In genomic region chr22:49735411-49736311, GRCh38 we compare ENCODE assay signal across 11 cellular contexts.
DNase-seq lines count a peak whose midpoint lies in the region; ATAC-seq lines count a peak whose summit lies in the region.
"Had no signal": no experiment of that assay in that cellular context is flagged by ENCODE, and none has a peak within 500 bp of the region (broad histone marks: within the 10 kb centered on the region; RNA-seq: fewer than 3 reads in every experiment).

No MANE protein-coding gene starts in this region.

- H3K4ac ChIP-seq in neuronal stem cell (ENCODE audit: low read length): no peak overlapping the region

- no peak overlapping the region for H2BK15ac ChIP-seq in neuronal stem cell (ENCODE audit: low read length)

- no peak overlapping the region for H2AFZ ChIP-seq in neuronal stem cell (ENCODE audit: low read length)

- H3K27me3 ChIP-seq in adipocyte (replicated peaks; ENCODE audit: control insufficient read depth, insufficient read depth, low read length) (peaks cover 11% of the 10 kb centered on the region), neuronal stem cell (ENCODE audit: control insufficient read depth in 3 of 3, insufficient read depth in 3 of 3, low read depth in 1 of 3, low read length in 3 of 3) (peaks cover 0 to 12% (median 0%) of the 10 kb centered on the region in 3 experiments)

- no CpG with 5 or more reads among the region's 28 CpGs for WGBS in neuronal stem cell (ENCODE audit: extremely low coverage in 2 of 2, insufficient read length in 2 of 2, insufficient replicate concordance in 1 of 2), 2 donors

- H3K9ac ChIP-seq in adipocyte (ENCODE audit: low read length) (no peak overlapping the region), neuronal stem cell (ENCODE audit: low read depth, low read length, poor library complexity) (no peak overlapping the region)

- H2BK120ac ChIP-seq in neuronal stem cell (ENCODE audit: low read depth, low read length): no peak overlapping the region

- peaks cover 16% of the 10 kb centered on the region for H3K4me1 Mint-ChIP-seq in activated CD4-positive, alpha-beta T cell treated with anti-CD3 and anti-CD28 coated beads for 36 hours
- H3K4me1 Mint-ChIP-seq: mesothelial cell of epicardium had no signal

- no peak overlapping the region for H3K4me3 Mint-ChIP-seq in activated CD4-positive, alpha-beta T cell treated with anti-CD3 and anti-CD28 coated beads for 36 hours
- H3K4me3 Mint-ChIP-seq: mesothelial cell of epicardium had no signal

- DNase-seq in activated CD4-positive, alpha-beta T cell treated with anti-CD3 and anti-CD28 coated beads for 36 hours: peak; percentile 45
- no peak for DNase-seq in activated CD4-positive, alpha-beta T cell treated with anti-CD3 and anti-CD28 coated beads for 4 hours
- DNase-seq in LoVo (ENCODE audit: low spot score): peak; percentile 8
- DNase-seq in adipocyte (ENCODE audit: low read depth): peak; percentile 15
- peak; percentile 67 for DNase-seq in neuronal stem cell (ENCODE audit: low spot score)
- DNase-seq in NCI-H128 (lab: John Stamatoyannopoulos, UW; ENCODE audit: unreplicated experiment): no peak
- DNase-seq in germinal center (ENCODE audit: low spot score): no peak
- no peak for DNase-seq in hypothalamus (lab: John Stamatoyannopoulos, UW)
- DNase-seq: right cardiac atrium, SW 1271 had no signal

- H3K27ac ChIP-seq in neuronal stem cell (replicated peaks; ENCODE audit: low read length): no peak overlapping the region

- no peak overlapping the region for H2AK5ac ChIP-seq in neuronal stem cell (ENCODE audit: low read depth, low read length)

- CTCF ChIA-PET in activated CD4-positive, alpha-beta T cell treated with anti-CD3 and anti-CD28 coated beads for 36 hours (lab: Charles Lee): interaction anchor here (0.6 kb wide), 1 partner anchor 100 kb away, joined by 3 read pairs; no protein-coding TSS in a partner anchor

- H3K23ac ChIP-seq in neuronal stem cell (ENCODE audit: low read depth, low read length, poor library complexity): no peak overlapping the region

- ATAC-seq in activated CD4-positive, alpha-beta T cell treated with anti-CD3 and anti-CD28 coated beads for 36 hours: no peak

- no peak overlapping the region for H3K14ac ChIP-seq in neuronal stem cell (ENCODE audit: low read length)

- H2BK12ac ChIP-seq in neuronal stem cell (ENCODE audit: low read length): no peak overlapping the region

- no peak overlapping the region for H3K18ac ChIP-seq in neuronal stem cell (ENCODE audit: low read length)

- no peak overlapping the region for H4K8ac ChIP-seq in neuronal stem cell (ENCODE audit: low read depth, low read length)

- intact Hi-C loops in activated CD4-positive, alpha-beta T cell treated with anti-CD3 and anti-CD28 coated beads for 36 hours (cut with DNase I, micrococcal nuclease): no loop called here

- peaks cover 9% of the 10 kb centered on the region for H3K9me3 Mint-ChIP-seq in activated CD4-positive, alpha-beta T cell treated with anti-CD3 and anti-CD28 coated beads for 36 hours (ENCODE audit: low read depth)

- POLR2A ChIA-PET in activated CD4-positive, alpha-beta T cell treated with anti-CD3 and anti-CD28 coated beads for 36 hours (lab: Charles Lee): interaction anchor here (0.6 kb wide), 1 partner anchor 141 kb away, joined by 3 read pairs; no protein-coding TSS in a partner anchor

- H3K4me1 ChIP-seq in adipocyte (ENCODE audit: control insufficient read depth, insufficient read depth, low read length) (no peaks in the 10 kb centered on the region), neuronal stem cell (ENCODE audit: control insufficient read depth in 2 of 2, insufficient read depth in 1 of 2, low read depth in 1 of 2, low read length in 2 of 2) (no peaks in the 10 kb centered on the region)

- H3K27ac Mint-ChIP-seq in activated CD4-positive, alpha-beta T cell treated with anti-CD3 and anti-CD28 coated beads for 36 hours: no peak overlapping the region
- H3K27ac Mint-ChIP-seq: mesothelial cell of epicardium had no signal

- no peaks in the 10 kb centered on the region for H3K36me3 Mint-ChIP-seq in activated CD4-positive, alpha-beta T cell treated with anti-CD3 and anti-CD28 coated beads for 36 hours (ENCODE audit: low read depth)
- H3K36me3 Mint-ChIP-seq: mesothelial cell of epicardium had no signal

- H3K36me3 ChIP-seq in adipocyte (ENCODE audit: control insufficient read depth, insufficient read depth, low read length, severe bottlenecking): no peaks in the 10 kb centered on the region
- H3K36me3 ChIP-seq in neuronal stem cell (replicated peaks in 1 of 2; ENCODE audit: control insufficient read depth in 2 of 2, insufficient read depth in 2 of 2, low read length in 2 of 2): no peaks in the 10 kb centered on the region

- peaks cover 30% of the 10 kb centered on the region for H3K27me3 Mint-ChIP-seq in activated CD4-positive, alpha-beta T cell treated with anti-CD3 and anti-CD28 coated beads for 36 hours

- H3K4me2 ChIP-seq in neuronal stem cell (ENCODE audit: insufficient read depth, low read length, poor library complexity, severe bottlenecking): no peak overlapping the region

- H3K9me3 ChIP-seq in adipocyte (ENCODE audit: control insufficient read depth, low read length) (peaks cover 8% of the 10 kb centered on the region), neuronal stem cell (replicated peaks in 1 of 2; ENCODE audit: control insufficient read depth in 2 of 2, insufficient read depth in 1 of 2, low read depth in 1 of 2, low read length in 2 of 2) (peaks cover 3 to 6% of the 10 kb centered on the region in 2 donors)

- H2BK5ac ChIP-seq in neuronal stem cell (ENCODE audit: low read length): no peak overlapping the region

- H3K79me1 ChIP-seq in neuronal stem cell (ENCODE audit: low read depth, low read length): peaks cover 2% of the 10 kb centered on the region

- no peak overlapping the region for H4K91ac ChIP-seq in neuronal stem cell (ENCODE audit: low read depth, low read length, poor library complexity)

- H3K4me3 ChIP-seq in adipocyte (ENCODE audit: low read length) (no peak overlapping the region), neuronal stem cell (ENCODE audit: low read length in 2 of 2) (no peak overlapping the region)

Comparison
In these comparisons a context has a peak if more than half of its experiments do, and no peak if none do; other contexts are left out.
1. DNase-seq: peak in activated CD4-positive, alpha-beta T cell treated with anti-CD3 and anti-CD28 coated beads for 36 hours (single experiment), LoVo (single experiment), adipocyte (single experiment) and neuronal stem cell (single experiment); none in activated CD4-positive, alpha-beta T cell treated with anti-CD3 and anti-CD28 coated beads for 4 hours (0 of 2), NCI-H128 (single experiment), germinal center (single experiment) and hypothalamus (0 of 51).